12 cellular contexts compared by ENCODE assay signal in the genomic region with DNA sequence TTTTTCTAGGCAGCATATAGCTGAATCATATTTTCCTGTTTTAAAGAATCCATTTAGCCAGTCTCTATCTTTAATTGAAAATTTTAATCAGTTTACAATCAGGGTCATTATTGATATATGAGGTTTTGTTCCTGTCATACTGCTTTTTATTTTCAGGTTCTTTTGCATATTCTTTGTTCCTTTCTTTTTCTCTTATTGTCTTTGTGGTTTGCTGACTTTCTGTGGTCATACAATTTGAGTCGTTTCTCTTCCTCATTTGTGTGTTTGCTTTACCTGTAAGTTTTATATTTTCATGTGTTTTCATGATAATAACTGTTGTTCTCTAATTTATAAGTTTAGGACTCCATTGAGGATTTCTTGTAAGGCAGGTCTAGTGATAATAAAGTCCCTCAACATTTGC.
DNase-seq lines count a peak whose midpoint lies in the region; ATAC-seq and TF ChIP-seq lines count a peak whose summit lies in the region.
"Had no signal": no experiment of that assay in that cellular context is flagged by ENCODE, and none has a peak within 500 bp of the region (broad histone marks: within the 10 kb centered on the region; RNA-seq: fewer than 3 reads in every experiment).

No MANE protein-coding gene starts in this region.

- H3K27ac ChIP-seq in gastroesophageal sphincter, result no peak overlapping the region

- no peak overlapping the region for H3K27ac Mint-ChIP-seq in stimulated activated memory B cell treated with anti-CD40 and anti-IgM and Interleukin-4, amounts not matched to agents 10 μg/mL and 1 μg/mL and 100 μg/mL, for 72 hours
- H3K27ac Mint-ChIP-seq: immature natural killer cell had no signal

- H3K27me3 Mint-ChIP-seq in stimulated activated memory B cell treated with anti-CD40 and anti-IgM and Interleukin-4, amounts not matched to agents 10 μg/mL and 1 μg/mL and 100 μg/mL, for 72 hours, result no peaks in the 10 kb centered on the region

- no peak for DNase-seq in foreskin fibroblast
- DNase-seq in GF-D8 (lab: John Stamatoyannopoulos, UW), result no peak
- DNase-seq: activated CD4-positive, alpha-beta T cell treated with anti-CD3 and anti-CD28 coated beads for 48 hours; DMS53; immature natural killer cell; NCI-H2107 had no signal

- WGBS in gastroesophageal sphincter (ENCODE audit: low coverage in 1 of 2), 2 donors, result 60 to 87% methylated on average over 1 of the region's 1 CpG

- no peak for TF ChIP-seq EP300 in gastroesophageal sphincter (IDR thresholded peaks at IDR 0.05)

- peaks cover 0 to 13% (median 0%) of the 10 kb centered on the region in 3 donors for H3K9me3 ChIP-seq in gastroesophageal sphincter

- no peaks in the 10 kb centered on the region for H3K4me1 Mint-ChIP-seq in stimulated activated memory B cell treated with anti-CD40 and anti-IgM and Interleukin-4, amounts not matched to agents 10 μg/mL and 1 μg/mL and 100 μg/mL, for 72 hours

- no peaks in the 10 kb centered on the region for H3K27me3 ChIP-seq in gastroesophageal sphincter

- no peak overlapping the region for H3K4me3 ChIP-seq in foreskin fibroblast (ENCODE audit: low read depth in 1 of 2, low read length in 2 of 2)
- no peak overlapping the region for H3K4me3 ChIP-seq in gastroesophageal sphincter

- H3K9me3 Mint-ChIP-seq in stimulated activated memory B cell treated with anti-CD40 and anti-IgM and Interleukin-4, amounts not matched to agents 10 μg/mL and 1 μg/mL and 100 μg/mL, for 72 hours, result peaks cover 9% of the 10 kb centered on the region

- H3K36me3 ChIP-seq in gastroesophageal sphincter, result no peaks in the 10 kb centered on the region

- TF ChIP-seq POLR2A in gastroesophageal sphincter (IDR thresholded peaks at IDR 0.05), result no peak

- no peak overlapping the region for H3K4me3 Mint-ChIP-seq in stimulated activated memory B cell treated with anti-CD40 and anti-IgM and Interleukin-4, amounts not matched to agents 10 μg/mL and 1 μg/mL and 100 μg/mL, for 72 hours
- H3K4me3 Mint-ChIP-seq: immature natural killer cell had no signal

- no peak for TF ChIP-seq CTCF in foreskin fibroblast (IDR thresholded peaks at IDR 0.05; ENCODE audit: low read depth, low read length)
- TF ChIP-seq CTCF in gastroesophageal sphincter (IDR thresholded peaks at IDR 0.05), result no peak

- H3K4me1 ChIP-seq in gastroesophageal sphincter, result no peaks in the 10 kb centered on the region

- peak; percentile 73 for ATAC-seq in GM18508 (IDR thresholded peaks at IDR 0.05; ENCODE audit: insufficient read depth, unreplicated experiment)
- peak; percentile 62 for ATAC-seq in GM21367 (IDR thresholded peaks at IDR 0.05; ENCODE audit: unreplicated experiment)
- peak; percentile 71 for ATAC-seq in HG02884 (IDR thresholded peaks at IDR 0.05; ENCODE audit: unreplicated experiment)
- ATAC-seq in HG03457 (IDR thresholded peaks at IDR 0.05; ENCODE audit: unreplicated experiment), result peak; percentile 82
- ATAC-seq in gastroesophageal sphincter, result no peak
- no peak for ATAC-seq in stimulated activated memory B cell treated with anti-CD40 and anti-IgM and Interleukin-4, amounts not matched to agents 10 μg/mL and 1 μg/mL and 100 μg/mL, for 72 hours

- H3K36me3 Mint-ChIP-seq in stimulated activated memory B cell treated with anti-CD40 and anti-IgM and Interleukin-4, amounts not matched to agents 10 μg/mL and 1 μg/mL and 100 μg/mL, for 72 hours, result no peaks in the 10 kb centered on the region
- H3K36me3 Mint-ChIP-seq: immature natural killer cell had no signal

Comparison
In these comparisons a context has a peak if more than half of its experiments do, and no peak if none do; other contexts are left out.
1. ATAC-seq: peak in GM18508 (single experiment), GM21367 (single experiment), HG02884 (single experiment) and HG03457 (single experiment); none in gastroesophageal sphincter (single experiment) and stimulated activated memory B cell treated with anti-CD40 and anti-IgM and Interleukin-4, amounts not matched to agents 10 μg/mL and 1 μg/mL and 100 μg/mL, for 72 hours (single experiment).